8 cellular contexts compared by ENCODE assay signal in genomic region chr10:122980209-122981065, GRCh38. TPM values are rescaled to one million over a fixed set of nuclear protein-coding genes. Genes with fewer than 3 reads are reported as not detected.
A peak's percentile ranks its signal among the peaks of the same experiment; 100 is the strongest.
DNase-seq lines count a peak whose midpoint lies in the region; ATAC-seq and TF ChIP-seq lines count a peak whose summit lies in the region.

Gene PSTK, plus strand, starts transcription at chr10:122980401. Its CDS starts 79 bp downstream, at chr10:122980480.

- peak within 1 kb of the TSS; percentile 90 to 94 (median 92) for H3K4me3 Mint-ChIP-seq in CD4-positive, alpha-beta memory T cell

- CTCF ChIA-PET in CD4-positive, alpha-beta memory T cell (lab: Charles Lee; ENCODE audit: partially characterized antibody) = interaction anchor here (0.7 to 3.2 kb wide), 19 partner anchors 10 to 578 kb away, joined by 3 to 36 read pairs (median 4); partner anchors contain the start of genes ACADSB, C10orf88 and IKZF5

- H3K36me3 ChIP-seq in CD4-positive, alpha-beta memory T cell (ENCODE audit: insufficient read depth, low read length) = no peaks in the 10 kb centered on the region
- H3K36me3 ChIP-seq in right lobe of liver = no peaks in the 10 kb centered on the region

- no peaks in the 10 kb centered on the region for H3K9me3 Mint-ChIP-seq in CD4-positive, alpha-beta memory T cell

- H3K27ac ChIP-seq in CD4-positive, alpha-beta memory T cell (ENCODE audit: low read depth, low read length) = peak within 1 kb of the TSS; percentile 79
- H3K27ac ChIP-seq in right lobe of liver = peak within 1 kb of the TSS; percentile 82 to 95 (median 95)

- TF ChIP-seq CTCF in right lobe of liver (IDR thresholded peaks at IDR 0.05) = peak; percentile 89 to 98 (median 92)

- POLR2A ChIA-PET in CD4-positive, alpha-beta memory T cell (lab: Charles Lee; ENCODE audit: partially characterized antibody) = interaction anchor here (0.6 to 6.6 kb wide), 12 partner anchors 19 to 262 kb away, joined by 3 to 74 read pairs (median 5); partner anchors contain the start of genes ACADSB, BUB3, C10orf88 and FAM24B

- H3K9me3 ChIP-seq in CD4-positive, alpha-beta memory T cell (ENCODE audit: control insufficient read depth in 1 of 2, low read length in 2 of 2) = no peaks in the 10 kb centered on the region
- no peaks in the 10 kb centered on the region for H3K9me3 ChIP-seq in right lobe of liver

- H3K27me3 Mint-ChIP-seq in CD4-positive, alpha-beta memory T cell = peaks cover 0 to 1% of the 10 kb centered on the region in 2 donors

- peak; percentile 90 to 94 (median 91) for DNase-seq in CD4-positive, alpha-beta memory T cell
- DNase-seq in NCI-H748 treated with DMSO at 0.1 percent for 48 hours (lab: John Stamatoyannopoulos, UW) (peak; percentile 52), dermis microvascular lymphatic vessel endothelial cell (ENCODE audit: low read depth in 2 of 2) (peak; percentile 90 to 93), right lobe of liver (peak; percentile 93 to 95 (median 93))
- peak; percentile 87 to 89 for DNase-seq in activated CD4-positive, alpha-beta T cell treated with anti-CD3 and anti-CD28 coated beads, Interleukin-2, amount 50 U/mL, for 48 hours
- DNase-seq in stimulated activated CD4-positive, alpha-beta T cell treated with anti-CD3 and anti-CD28 coated beads, Interleukin-4, amount 100 ng/mL, for 24 hours = peak; percentile 88

- intact Hi-C loops in CD4-positive, alpha-beta memory T cell (cut with micrococcal nuclease) = loop anchor here (1.0 kb wide), 6 partner anchors 26 to 606 kb away; partner anchors contain the start of genes BUB3, C10orf88, FAM24B and IKZF5
- intact Hi-C loops in right lobe of liver (cut with DNase I) = no loop called here

- H3K36me3 Mint-ChIP-seq in CD4-positive, alpha-beta memory T cell = peaks cover 10% of the 10 kb centered on the region in 2 donors

- ATAC-seq in GM19438 (IDR thresholded peaks at IDR 0.05; ENCODE audit: low read depth, unreplicated experiment) (peak; percentile 96), HG03571 (IDR thresholded peaks at IDR 0.05; ENCODE audit: unreplicated experiment) (peak; percentile 98), right lobe of liver (peak; percentile 94 to 98 (median 95))

- peak; percentile 77 for TF ChIP-seq POLR2A in right lobe of liver (IDR thresholded peaks at IDR 0.05)

- 0% methylated on average over 7 of the region's 73 CpGs for WGBS in right lobe of liver (ENCODE audit: insufficient coverage, low coverage, low lambda C conversion rate, missing lambda C conversion rate)

- H3K4me3 ChIP-seq in CD4-positive, alpha-beta memory T cell (ENCODE audit: low read length in 2 of 2) = peak within 1 kb of the TSS; percentile 19 to 88
- peak within 1 kb of the TSS; percentile 57 to 80 (median 72) for H3K4me3 ChIP-seq in right lobe of liver

- peaks cover 9 to 24% (median 15%) of the 10 kb centered on the region in 4 donors for H3K4me1 Mint-ChIP-seq in CD4-positive, alpha-beta memory T cell

- H3K27me3 ChIP-seq in CD4-positive, alpha-beta memory T cell (ENCODE audit: insufficient read depth, low read length) = no peaks in the 10 kb centered on the region
- H3K27me3 ChIP-seq in right lobe of liver = no peaks in the 10 kb centered on the region

- H3K4me1 ChIP-seq in CD4-positive, alpha-beta memory T cell (ENCODE audit: insufficient read depth, low read length) = peaks cover 13% of the 10 kb centered on the region
- H3K4me1 ChIP-seq in right lobe of liver = peaks cover 0 to 35% (median 12%) of the 10 kb centered on the region in 4 donors

- H3K27ac Mint-ChIP-seq in CD4-positive, alpha-beta memory T cell = peak within 1 kb of the TSS; percentile 96 to 98 (median 97)

RNA-seq across cellular contexts. Expression of gene PSTK, which starts in this region (rescaled TPM):
- 1 to 10 TPM; 3.9 to 4.7 TPM for total RNA-seq in CD4-positive, alpha-beta memory T cell
- 10 to 100 TPM in 1 of 2 donors, 1 to 10 TPM in 1; 6.0 to 11.6 TPM for polyA plus RNA-seq in CD4-positive, alpha-beta memory T cell
- total RNA-seq in dermis microvascular lymphatic vessel endothelial cell = 2.2 and 2.8 TPM in 2 replicates
- total RNA-seq in right lobe of liver = 1 to 10 TPM; 3.0 to 6.9 (median 4.0) TPM

Comparison
In these comparisons a context has a peak if more than half of its experiments do, and no peak if none do; other contexts are left out.
1. Peak in every context shown above with its lines: DNase-seq, ATAC-seq, H3K4me3 ChIP-seq and H3K27ac ChIP-seq.